Comparison of ENCODE assay signal across 8 cellular contexts in genomic region chr19:35673121-35673804, GRCh38. TPM values are rescaled to one million over a fixed set of nuclear protein-coding genes. Genes with fewer than 3 reads are reported as not detected.
DNase-seq lines count a peak whose midpoint lies in the region; ATAC-seq, FAIRE-seq and TF ChIP-seq lines count a peak whose summit lies in the region.

No MANE protein-coding gene starts in this region.

- no peak overlapping the region for H2AK5ac ChIP-seq in IMR-90 (ENCODE audit: low read depth, low read length)

- dilution Hi-C loops in IMR-90 (cut with HindIII; ENCODE audit: low sequenced_read_pairs, unreplicated experiment): no loop called here
- dilution Hi-C loops in endothelial cell of umbilical vein (cut with MboI; ENCODE audit: extremely low pct_ligation_motif_present, low sequenced_read_pairs): no loop called here

- no peaks in the 10 kb centered on the region for H3K27me3 ChIP-seq in CD4-positive, CD25-positive, alpha-beta regulatory T cell (ENCODE audit: control insufficient read depth, insufficient read depth, low read length)
- H3K27me3 ChIP-seq in IMR-90 (ENCODE audit: control insufficient read depth, insufficient read depth, low read length) (peaks cover 7% of the 10 kb centered on the region; the same call in 1 of the 2 replicates), endothelial cell of umbilical vein (ENCODE audit: control insufficient read depth in 2 of 2, insufficient read depth in 2 of 2, low read length in 2 of 2) (peaks cover 2 to 6% of the 10 kb centered on the region in 2 experiments)

- no peak overlapping the region for H3K14ac ChIP-seq in IMR-90 (replicated peaks; ENCODE audit: low read depth, low read length)

- H4K8ac ChIP-seq in IMR-90 (ENCODE audit: low read depth in 2 of 2, low read length in 2 of 2): no peak overlapping the region; a peak in 1 of 4 replicates

- H2BK15ac ChIP-seq in IMR-90 (ENCODE audit: low read depth, low read length): no peak overlapping the region

- peaks cover 0 to 2% (median 0%) of the 10 kb centered on the region in 7 donors for H3K9me3 Mint-ChIP-seq in CD4-positive, CD25-positive, alpha-beta regulatory T cell
- no peaks in the 10 kb centered on the region for H3K9me3 Mint-ChIP-seq in activated CD4-positive, alpha-beta memory T cell treated with anti-CD3 and anti-CD28 coated beads for 36 hours
- H3K9me3 Mint-ChIP-seq in naive thymus-derived CD8-positive, alpha-beta T cell: no peaks in the 10 kb centered on the region

- H3K4ac ChIP-seq in IMR-90 (ENCODE audit: low read depth, low read length): no peak overlapping the region; the same call in 1 of the 2 replicates

- no peaks in the 10 kb centered on the region for H3K79me1 ChIP-seq in IMR-90 (ENCODE audit: low read depth in 1 of 2, low read length in 2 of 2)

- peak; percentile 82 for FAIRE-seq in endothelial cell of umbilical vein (lab: Jason Lieb, UNC)

- DNase-seq in CD4-positive, CD25-positive, alpha-beta regulatory T cell: peak in 1 of 3 donors; percentile 50
- DNase-seq in IMR-90 (peak; percentile 62), endothelial cell of umbilical vein (ENCODE audit: low read depth, low spot score) (peak; percentile 15), Ammon's horn (ENCODE audit: low spot score) (no peak), GOT3 (lab: John Stamatoyannopoulos, UW) (no peak)
- DNase-seq in activated CD4-positive, alpha-beta memory T cell treated with anti-CD3 and anti-CD28 coated beads for 36 hours: peak; percentile 86
- peak in 8 of 10 donors; percentile 7 to 23 (median 14) for DNase-seq in naive thymus-derived CD8-positive, alpha-beta T cell

- H3K9ac ChIP-seq in IMR-90 (ENCODE audit: low read depth, low read length) (peak overlapping the region; percentile 12; the same call in 1 of the 2 replicates), endothelial cell of umbilical vein (replicated peaks; ENCODE audit: extremely low read depth, insufficient read depth, low read length) (no peak overlapping the region)

- no peaks in the 10 kb centered on the region for H3K9me3 ChIP-seq in CD4-positive, CD25-positive, alpha-beta regulatory T cell (ENCODE audit: control insufficient read depth in 2 of 2, low read length in 2 of 2)
- no peaks in the 10 kb centered on the region for H3K9me3 ChIP-seq in IMR-90 (ENCODE audit: control insufficient read depth, insufficient read depth, low read length)
- H3K9me3 ChIP-seq in endothelial cell of umbilical vein (replicated peaks; ENCODE audit: control insufficient read depth, insufficient read depth, low read length): no peaks in the 10 kb centered on the region

- H2BK5ac ChIP-seq in IMR-90 (ENCODE audit: low read depth, low read length, poor library complexity, severe bottlenecking): no peak overlapping the region

- H3K23ac ChIP-seq in IMR-90 (ENCODE audit: low read depth, low read length): no peak overlapping the region

- TF ChIP-seq RAD21 in IMR-90 (IDR thresholded peaks at IDR 0.05; ENCODE audit: low read length): no peak

- CTCF ChIA-PET in IMR-90 (lab: Yijun Ruan, JAX): no interaction called here
- CTCF ChIA-PET in activated CD4-positive, alpha-beta memory T cell treated with anti-CD3 and anti-CD28 coated beads for 36 hours (lab: Charles Lee): interaction anchor here (1.2 to 1.6 kb wide), 3 partner anchors 16 to 258 kb away, joined by 3 to 6 read pairs (median 4); partner anchors contain the start of gene COX6B1
- CTCF ChIA-PET in endothelial cell of umbilical vein (lab: Charles Lee): interaction anchor here (1.0 kb wide), 1 partner anchor 22 kb away, joined by 7 read pairs; no protein-coding TSS in a partner anchor

- peaks cover 9% of the 10 kb centered on the region for H3K4me1 ChIP-seq in CD4-positive, CD25-positive, alpha-beta regulatory T cell (ENCODE audit: control insufficient read depth, insufficient read depth, low read length, poor library complexity, severe bottlenecking)
- no peaks in the 10 kb centered on the region for H3K4me1 ChIP-seq in IMR-90 (ENCODE audit: control insufficient read depth, insufficient read depth, low read length)
- no peaks in the 10 kb centered on the region for H3K4me1 ChIP-seq in endothelial cell of umbilical vein (ENCODE audit: control insufficient read depth, extremely low read depth, insufficient read depth, low read length)
- no peaks in the 10 kb centered on the region for H3K4me1 ChIP-seq in urinary bladder (ENCODE audit: insufficient read depth)

- POLR2A ChIA-PET in IMR-90 (lab: Charles Lee; ENCODE audit: unreplicated experiment) (no interaction called here), endothelial cell of umbilical vein (lab: Charles Lee) (no interaction called here)
- POLR2A ChIA-PET in activated CD4-positive, alpha-beta memory T cell treated with anti-CD3 and anti-CD28 coated beads for 36 hours (lab: Charles Lee): interaction anchor here (1.1 to 1.5 kb wide), 4 partner anchors 25 to 38 kb away, joined by 3 to 9 read pairs (median 4); partner anchors contain the start of gene COX6B1
- POLR2A ChIA-PET in naive thymus-derived CD8-positive, alpha-beta T cell (lab: Charles Lee): interaction anchor here (0.8 kb wide), 1 partner anchor 107 kb away, joined by 5 read pairs; no protein-coding TSS in a partner anchor

- peaks cover 48% of the 10 kb centered on the region for H3K27me3 Mint-ChIP-seq in CD4-positive, CD25-positive, alpha-beta regulatory T cell
- H3K27me3 Mint-ChIP-seq in activated CD4-positive, alpha-beta memory T cell treated with anti-CD3 and anti-CD28 coated beads for 36 hours: peaks cover 23% of the 10 kb centered on the region
- H3K27me3 Mint-ChIP-seq in naive thymus-derived CD8-positive, alpha-beta T cell: peaks cover 10 to 42% (median 20%) of the 10 kb centered on the region in 5 donors

- ATAC-seq in CD4-positive, CD25-positive, alpha-beta regulatory T cell (ENCODE audit: low read depth in 2 of 2): peak; percentile 44 to 50
- ATAC-seq in IMR-90 (ENCODE audit: low read depth): peak; percentile 98
- ATAC-seq in naive thymus-derived CD8-positive, alpha-beta T cell: peak; percentile 84 to 88

- no peak for TF ChIP-seq POLR2A in IMR-90 (IDR thresholded peaks at IDR 0.05; ENCODE audit: low read depth, low read length)
- no peak for TF ChIP-seq POLR2A in endothelial cell of umbilical vein (IDR thresholded peaks at IDR 0.05; ENCODE audit: low read depth, low read length)

- no peak overlapping the region for H4K5ac ChIP-seq in IMR-90 (ENCODE audit: low read depth, low read length)

- H3K4me2 ChIP-seq in IMR-90 (ENCODE audit: low read depth, low read length): peak overlapping the region; percentile 60
- peak overlapping the region; percentile 57 for H3K4me2 ChIP-seq in endothelial cell of umbilical vein (ENCODE audit: insufficient read depth, low read length)

- no peaks in the 10 kb centered on the region for H3K36me3 Mint-ChIP-seq in CD4-positive, CD25-positive, alpha-beta regulatory T cell
- no peaks in the 10 kb centered on the region for H3K36me3 Mint-ChIP-seq in activated CD4-positive, alpha-beta memory T cell treated with anti-CD3 and anti-CD28 coated beads for 36 hours
- H3K36me3 Mint-ChIP-seq in naive thymus-derived CD8-positive, alpha-beta T cell: peaks cover 0 to 3% (median 0%) of the 10 kb centered on the region in 3 donors

- intact Hi-C loops in IMR-90 (cut with micrococcal nuclease): no loop called here
- intact Hi-C loops in activated CD4-positive, alpha-beta memory T cell treated with anti-CD3 and anti-CD28 coated beads for 36 hours (cut with micrococcal nuclease): loop anchor here (1.0 kb wide), 1 partner anchor 25 kb away; the partner anchor contains the start of gene COX6B1
- intact Hi-C loops in endothelial cell of umbilical vein (cut with micrococcal nuclease): no loop called here

- H4K91ac ChIP-seq in IMR-90 (ENCODE audit: insufficient read depth, low read depth, low read length): peak overlapping the region; percentile 70; the same call in 1 of the 2 replicates

- peak overlapping the region; percentile 76 for H2AK9ac ChIP-seq in IMR-90 (replicated peaks; ENCODE audit: low read depth, low read length, poor library complexity)

- peak overlapping the region in 1 of 3 donors; percentile 64 for H3K27ac Mint-ChIP-seq in CD4-positive, CD25-positive, alpha-beta regulatory T cell
- H3K27ac Mint-ChIP-seq in activated CD4-positive, alpha-beta memory T cell treated with anti-CD3 and anti-CD28 coated beads for 36 hours: peak overlapping the region; percentile 38
- H3K27ac Mint-ChIP-seq in naive thymus-derived CD8-positive, alpha-beta T cell: peak overlapping the region in 7 of 10 donors; percentile 19 to 64 (median 32)

- peak overlapping the region in 3 of 4 donors; percentile 39 to 72 (median 66) for H3K4me3 Mint-ChIP-seq in CD4-positive, CD25-positive, alpha-beta regulatory T cell
- peak overlapping the region; percentile 69 for H3K4me3 Mint-ChIP-seq in activated CD4-positive, alpha-beta memory T cell treated with anti-CD3 and anti-CD28 coated beads for 36 hours
- H3K4me3 Mint-ChIP-seq in naive thymus-derived CD8-positive, alpha-beta T cell: peak overlapping the region; percentile 65 to 84 (median 78)

- H3K18ac ChIP-seq in IMR-90 (ENCODE audit: low read depth, low read length): no peak overlapping the region

- no peak overlapping the region for H3K27ac ChIP-seq in CD4-positive, CD25-positive, alpha-beta regulatory T cell (ENCODE audit: insufficient read depth, low read length, poor library complexity, severe bottlenecking)
- H3K27ac ChIP-seq in IMR-90 (ENCODE audit: insufficient read depth, low read length) (no peak overlapping the region), endothelial cell of umbilical vein (ENCODE audit: insufficient read depth, low read depth, low read length) (no peak overlapping the region), urinary bladder (ENCODE audit: low read depth) (no peak overlapping the region)

- H2AFZ ChIP-seq in IMR-90 (replicated peaks; ENCODE audit: low read length, poor library complexity) (peak overlapping the region; percentile 92), endothelial cell of umbilical vein (ENCODE audit: low read depth, low read length) (peak overlapping the region; percentile 89)

- H4K20me1 ChIP-seq in IMR-90 (ENCODE audit: insufficient read depth, low read length) (no peaks in the 10 kb centered on the region), endothelial cell of umbilical vein (replicated peaks; ENCODE audit: control insufficient read depth, extremely low read depth, insufficient read depth, low read length) (no peaks in the 10 kb centered on the region)

- no peak for TF ChIP-seq CTCF in IMR-90 (conservative IDR thresholded peaks at IDR 0.05; ENCODE audit: low read depth, low read length)
- TF ChIP-seq CTCF in endothelial cell of umbilical vein (IDR thresholded peaks at IDR 0.05; ENCODE audit: extremely low read depth in 1 of 2, insufficient read depth in 1 of 2, low read depth in 1 of 2, low read length in 2 of 2): no peak

- no peak overlapping the region for H3K56ac ChIP-seq in IMR-90 (ENCODE audit: extremely low read depth, insufficient read depth, low read length)

- no peak overlapping the region for H2BK20ac ChIP-seq in IMR-90 (ENCODE audit: low read depth, low read length)

- in situ Hi-C loops in IMR-90 (cut with MboI; ENCODE audit: low sequenced_read_pairs): no loop called here

- peaks cover 0 to 13% (median 7%) of the 10 kb centered on the region in 4 donors for H3K4me1 Mint-ChIP-seq in CD4-positive, CD25-positive, alpha-beta regulatory T cell
- peaks cover 8% of the 10 kb centered on the region for H3K4me1 Mint-ChIP-seq in activated CD4-positive, alpha-beta memory T cell treated with anti-CD3 and anti-CD28 coated beads for 36 hours (ENCODE audit: low read depth)
- H3K4me1 Mint-ChIP-seq in naive thymus-derived CD8-positive, alpha-beta T cell: peaks cover 7 to 10% (median 8%) of the 10 kb centered on the region in 4 donors

- H3K36me3 ChIP-seq in CD4-positive, CD25-positive, alpha-beta regulatory T cell (ENCODE audit: control insufficient read depth, insufficient read depth, low read length): no peaks in the 10 kb centered on the region
- H3K36me3 ChIP-seq in IMR-90 (ENCODE audit: control insufficient read depth, insufficient read depth, low read length) (no peaks in the 10 kb centered on the region), endothelial cell of umbilical vein (ENCODE audit: control insufficient read depth in 2 of 2, extremely low read depth in 1 of 2, insufficient read depth in 2 of 2, low read length in 2 of 2) (no peaks in the 10 kb centered on the region), urinary bladder (ENCODE audit: insufficient read depth) (no peaks in the 10 kb centered on the region)

- no peaks in the 10 kb centered on the region for H3K79me2 ChIP-seq in endothelial cell of umbilical vein (ENCODE audit: control insufficient read depth, insufficient read depth, low read length)

- WGBS in IMR-90 (ENCODE audit: extremely low coverage in 2 of 2, insufficient read length in 1 of 2), 2 experiments: 13% methylated on average over 11 of the region's 39 CpGs; no CpG with 5 or more reads in 1 of the 2 experiments
- WGBS in urinary bladder: 11% methylated on average over 39 of the region's 39 CpGs

- H3K9me1 ChIP-seq in IMR-90 (ENCODE audit: insufficient read depth, low read length) (no peaks in the 10 kb centered on the region), endothelial cell of umbilical vein (replicated peaks; ENCODE audit: control insufficient read depth, extremely low read depth, insufficient read depth, low read length) (no peaks in the 10 kb centered on the region)

- H2BK120ac ChIP-seq in IMR-90 (ENCODE audit: low read depth, low read length): no peak overlapping the region

- H3K4me3 ChIP-seq in CD4-positive, CD25-positive, alpha-beta regulatory T cell (ENCODE audit: low read depth, low read length): peak overlapping the region; percentile 19
- H3K4me3 ChIP-seq in IMR-90 (ENCODE audit: insufficient read depth, low read depth, low read length): peak overlapping the region; percentile 36
- H3K4me3 ChIP-seq in endothelial cell of umbilical vein (replicated peaks in 1 of 3; ENCODE audit: insufficient read depth in 1 of 3, low read depth in 1 of 3, low read length in 3 of 3): peak overlapping the region in 1 of 3 experiments; percentile 40
- peak overlapping the region; percentile 12 for H3K4me3 ChIP-seq in urinary bladder (ENCODE audit: low read depth, low read length)

- BruUV-seq in IMR-90 (replicated peaks; lab: Mats Ljungman, UMichigan) (no TSS peak), endothelial cell of umbilical vein (replicated peaks; lab: Mats Ljungman, UMichigan) (no TSS peak)

RNA-seq across cellular contexts. Expression of gene UPK1A, which starts 6.9 kb away (rescaled TPM):
- total RNA-seq in CD4-positive, CD25-positive, alpha-beta regulatory T cell: not detected
- not detected for polyA plus RNA-seq in CD4-positive, CD25-positive, alpha-beta regulatory T cell
- total RNA-seq in IMR-90 (2012; rRNA removed) (not detected in 2 replicates), endothelial cell of umbilical vein (not detected in 2 replicates), urinary bladder (89.8 TPM)
- polyA plus RNA-seq in IMR-90 (2012; rRNA removed) (0.20 and 0.21 TPM in 2 replicates), endothelial cell of umbilical vein (0.13 TPM in 1 of 2 replicates, not detected in the other), urinary bladder (81.8 TPM)
- polyA plus RNA-seq in IMR-90 (2012; cell fraction: cytosol; rRNA removed): 0.14 TPM in 1 of 2 replicates, not detected in the other
- 0.14 and 0.18 TPM in 2 replicates for polyA plus RNA-seq in IMR-90 (2012; cell fraction: nucleus; rRNA removed; ENCODE audit: low replicate concordance)
- 1 to 10 TPM in 1 of 2 experiments, under 1 TPM in 1; 0.90 to 1.0 TPM for total RNA-seq in activated CD4-positive, alpha-beta memory T cell treated with anti-CD3 and anti-CD28 coated beads for 36 hours
- polyA plus RNA-seq in endothelial cell of umbilical vein (2011; cell fraction: cytosol; rRNA removed): 0.06 TPM in 1 of 2 replicates, not detected in the other
- 0.22 TPM in 1 of 2 replicates, not detected in the other for polyA plus RNA-seq in endothelial cell of umbilical vein (2011; cell fraction: nucleus; rRNA removed)
- not detected in 2 replicates for polyA plus RNA-seq in endothelial cell of umbilical vein (2012)
- not detected in 2 replicates for polyA minus RNA-seq in endothelial cell of umbilical vein
- polyA minus RNA-seq in endothelial cell of umbilical vein (2011; cell fraction: cytosol; rRNA and poly(A)+ RNA removed): not detected
- polyA minus RNA-seq in endothelial cell of umbilical vein (2011; cell fraction: nucleus; rRNA and poly(A)+ RNA removed): not detected in 2 replicates
- not detected for total RNA-seq in naive thymus-derived CD8-positive, alpha-beta T cell
- polyA plus RNA-seq in naive thymus-derived CD8-positive, alpha-beta T cell: not detected

RNA-seq across cellular contexts. Expression of gene COX6B1, which starts 25.1 kb away (rescaled TPM):
- 249 TPM for total RNA-seq in CD4-positive, CD25-positive, alpha-beta regulatory T cell
- 100 to 1,000 TPM; 854 to 919 (median 912) TPM for polyA plus RNA-seq in CD4-positive, CD25-positive, alpha-beta regulatory T cell
- 913 and 983 TPM in 2 replicates for total RNA-seq in IMR-90 (2012; rRNA removed)
- 824 and 914 TPM in 2 replicates for polyA plus RNA-seq in IMR-90 (2012; rRNA removed)
- 756 and 891 TPM in 2 replicates for polyA plus RNA-seq in IMR-90 (2012; cell fraction: cytosol; rRNA removed)
- polyA plus RNA-seq in IMR-90 (2012; cell fraction: nucleus; rRNA removed; ENCODE audit: low replicate concordance): 189 and 249 TPM in 2 replicates
- total RNA-seq in activated CD4-positive, alpha-beta memory T cell treated with anti-CD3 and anti-CD28 coated beads for 36 hours: 100 to 1,000 TPM; 444 to 453 TPM
- 300 and 327 TPM in 2 replicates for total RNA-seq in endothelial cell of umbilical vein
- polyA plus RNA-seq in endothelial cell of umbilical vein: 692 and 759 TPM in 2 replicates
- 721 and 850 TPM in 2 replicates for polyA plus RNA-seq in endothelial cell of umbilical vein (2011; cell fraction: cytosol; rRNA removed)
- 176 and 236 TPM in 2 replicates for polyA plus RNA-seq in endothelial cell of umbilical vein (2011; cell fraction: nucleus; rRNA removed)
- 564 and 590 TPM in 2 replicates for polyA plus RNA-seq in endothelial cell of umbilical vein (2012)
- polyA minus RNA-seq in endothelial cell of umbilical vein: 349 and 385 TPM in 2 replicates
- 195 TPM for polyA minus RNA-seq in endothelial cell of umbilical vein (2011; cell fraction: cytosol; rRNA and poly(A)+ RNA removed)
- 33.5 and 36.0 TPM in 2 replicates for polyA minus RNA-seq in endothelial cell of umbilical vein (2011; cell fraction: nucleus; rRNA and poly(A)+ RNA removed)
- total RNA-seq in naive thymus-derived CD8-positive, alpha-beta T cell: 100 to 1,000 TPM; 197 to 212 TPM
- polyA plus RNA-seq in naive thymus-derived CD8-positive, alpha-beta T cell: 100 to 1,000 TPM; 824 to 920 (median 852) TPM
- 192 TPM for total RNA-seq in urinary bladder
- polyA plus RNA-seq in urinary bladder: 592 TPM

RNA-seq across cellular contexts. Expression of gene ZBTB32, which starts 31.1 kb away (rescaled TPM):
- total RNA-seq in CD4-positive, CD25-positive, alpha-beta regulatory T cell: 42.0 TPM
- 1 to 10 TPM; 3.1 to 5.3 (median 4.6) TPM for polyA plus RNA-seq in CD4-positive, CD25-positive, alpha-beta regulatory T cell
- total RNA-seq in IMR-90 (2012; rRNA removed) (not detected in 2 replicates), endothelial cell of umbilical vein (not detected in 2 replicates), urinary bladder (not detected)
- polyA plus RNA-seq in IMR-90 (2012; rRNA removed) (not detected in 2 replicates), endothelial cell of umbilical vein (not detected in 2 replicates), urinary bladder (0.09 TPM)
- polyA plus RNA-seq in IMR-90 (2012; cell fraction: cytosol; rRNA removed): not detected in 2 replicates
- not detected in 2 replicates for polyA plus RNA-seq in IMR-90 (2012; cell fraction: nucleus; rRNA removed; ENCODE audit: low replicate concordance)
- 100 to 1,000 TPM; 226 to 228 TPM for total RNA-seq in activated CD4-positive, alpha-beta memory T cell treated with anti-CD3 and anti-CD28 coated beads for 36 hours
- polyA plus RNA-seq in endothelial cell of umbilical vein (2011; cell fraction: cytosol; rRNA removed): not detected in 2 replicates
- not detected in 2 replicates for polyA plus RNA-seq in endothelial cell of umbilical vein (2011; cell fraction: nucleus; rRNA removed)
- 0.23 TPM in 1 of 2 replicates, not detected in the other for polyA plus RNA-seq in endothelial cell of umbilical vein (2012)
- polyA minus RNA-seq in endothelial cell of umbilical vein: not detected in 2 replicates
- polyA minus RNA-seq in endothelial cell of umbilical vein (2011; cell fraction: cytosol; rRNA and poly(A)+ RNA removed): not detected
- polyA minus RNA-seq in endothelial cell of umbilical vein (2011; cell fraction: nucleus; rRNA and poly(A)+ RNA removed): not detected in 2 replicates
- under 1 TPM; 0.21 to 0.36 TPM for total RNA-seq in naive thymus-derived CD8-positive, alpha-beta T cell
- under 1 TPM; 0.15 to 0.68 (median 0.43) TPM for polyA plus RNA-seq in naive thymus-derived CD8-positive, alpha-beta T cell

RNA-seq across cellular contexts. Expression of gene ETV2, which starts 31.7 kb away (rescaled TPM):
- total RNA-seq in CD4-positive, CD25-positive, alpha-beta regulatory T cell: not detected
- polyA plus RNA-seq in CD4-positive, CD25-positive, alpha-beta regulatory T cell: under 1 TPM in 3 of 4 donors, not detected in 1; 0.44 to 0.67 (median 0.46) TPM
- total RNA-seq in IMR-90 (2012; rRNA removed) (0.28 TPM in 1 of 2 replicates, not detected in the other), endothelial cell of umbilical vein (0.95 and 1.5 TPM in 2 replicates), urinary bladder (0.32 TPM)
- polyA plus RNA-seq in IMR-90 (2012; rRNA removed) (1.2 and 1.4 TPM in 2 replicates), endothelial cell of umbilical vein (1.0 and 2.1 TPM in 2 replicates), urinary bladder (1.7 TPM)
- 1.2 and 1.8 TPM in 2 replicates for polyA plus RNA-seq in IMR-90 (2012; cell fraction: cytosol; rRNA removed)
- polyA plus RNA-seq in IMR-90 (2012; cell fraction: nucleus; rRNA removed; ENCODE audit: low replicate concordance): 0.64 and 1.3 TPM in 2 replicates
- under 1 TPM; 0.70 to 0.83 TPM for total RNA-seq in activated CD4-positive, alpha-beta memory T cell treated with anti-CD3 and anti-CD28 coated beads for 36 hours
- polyA plus RNA-seq in endothelial cell of umbilical vein (2011; cell fraction: cytosol; rRNA removed): 0.36 and 0.82 TPM in 2 replicates
- polyA plus RNA-seq in endothelial cell of umbilical vein (2011; cell fraction: nucleus; rRNA removed): 0.14 and 0.32 TPM in 2 replicates
- polyA plus RNA-seq in endothelial cell of umbilical vein (2012): 0.40 and 0.61 TPM in 2 replicates
- not detected in 2 replicates for polyA minus RNA-seq in endothelial cell of umbilical vein
- polyA minus RNA-seq in endothelial cell of umbilical vein (2011; cell fraction: cytosol; rRNA and poly(A)+ RNA removed): not detected
- not detected in 2 replicates for polyA minus RNA-seq in endothelial cell of umbilical vein (2011; cell fraction: nucleus; rRNA and poly(A)+ RNA removed)
- 1 to 10 TPM in 1 of 2 experiments, under 1 TPM in 1; 0.55 to 1.0 TPM for total RNA-seq in naive thymus-derived CD8-positive, alpha-beta T cell
- under 1 TPM in 2 of 3 donors, not detected in 1; 0.27 to 0.47 TPM for polyA plus RNA-seq in naive thymus-derived CD8-positive, alpha-beta T cell

RNA-seq across cellular contexts. Expression of gene RBM42, which starts 44.4 kb away (rescaled TPM):
- 52.3 TPM for total RNA-seq in CD4-positive, CD25-positive, alpha-beta regulatory T cell
- 10 to 100 TPM; 54.4 to 69.0 (median 59.2) TPM for polyA plus RNA-seq in CD4-positive, CD25-positive, alpha-beta regulatory T cell
- total RNA-seq in IMR-90 (2012; rRNA removed) (19.0 and 20.6 TPM in 2 replicates), endothelial cell of umbilical vein (97.3 and 99.2 TPM in 2 replicates), urinary bladder (14.8 TPM)
- polyA plus RNA-seq in IMR-90 (2012; rRNA removed) (41.5 and 53.9 TPM in 2 replicates), endothelial cell of umbilical vein (78.3 and 81.4 TPM in 2 replicates), urinary bladder (89.5 TPM)
- 95.1 and 95.9 TPM in 2 replicates for polyA plus RNA-seq in IMR-90 (2012; cell fraction: cytosol; rRNA removed)
- 33.8 and 61.0 TPM in 2 replicates for polyA plus RNA-seq in IMR-90 (2012; cell fraction: nucleus; rRNA removed; ENCODE audit: low replicate concordance)
- total RNA-seq in activated CD4-positive, alpha-beta memory T cell treated with anti-CD3 and anti-CD28 coated beads for 36 hours: 10 to 100 TPM; 86.4 to 88.0 TPM
- polyA plus RNA-seq in endothelial cell of umbilical vein (2011; cell fraction: cytosol; rRNA removed): 62.7 and 68.7 TPM in 2 replicates
- 33.0 and 34.5 TPM in 2 replicates for polyA plus RNA-seq in endothelial cell of umbilical vein (2011; cell fraction: nucleus; rRNA removed)
- 58.0 and 68.5 TPM in 2 replicates for polyA plus RNA-seq in endothelial cell of umbilical vein (2012)
- 20.9 and 23.2 TPM in 2 replicates for polyA minus RNA-seq in endothelial cell of umbilical vein
- 46.9 TPM for polyA minus RNA-seq in endothelial cell of umbilical vein (2011; cell fraction: cytosol; rRNA and poly(A)+ RNA removed)
- polyA minus RNA-seq in endothelial cell of umbilical vein (2011; cell fraction: nucleus; rRNA and poly(A)+ RNA removed): 10.0 and 11.0 TPM in 2 replicates
- 10 to 100 TPM; 55.5 to 56.2 TPM for total RNA-seq in naive thymus-derived CD8-positive, alpha-beta T cell
- polyA plus RNA-seq in naive thymus-derived CD8-positive, alpha-beta T cell: 10 to 100 TPM; 54.1 to 59.7 (median 58.0) TPM

Comparison
In these comparisons a context has a peak if more than half of its experiments do, and no peak if none do; other contexts are left out.
1. ATAC-seq: peak in every context shown above with its lines; median percentile 98 in IMR-90; 86 in naive thymus-derived CD8-positive, alpha-beta T cell; 47 in CD4-positive, CD25-positive, alpha-beta regulatory T cell.
2. DNase-seq: peak in IMR-90 (single experiment), activated CD4-positive, alpha-beta memory T cell treated with anti-CD3 and anti-CD28 coated beads for 36 hours (single experiment), endothelial cell of umbilical vein (single experiment) and naive thymus-derived CD8-positive, alpha-beta T cell (8 of 10); none in Ammon's horn (single experiment) and GOT3 (single experiment).
3. RNA of gene UPK1A, which starts 6.9 kb away (total RNA-seq): 89.8 TPM in urinary bladder (single experiment); 0.90 to 1.0 TPM in activated CD4-positive, alpha-beta memory T cell treated with anti-CD3 and anti-CD28 coated beads for 36 hours, not detected in naive thymus-derived CD8-positive, alpha-beta T cell, not detected in CD4-positive, CD25-positive, alpha-beta regulatory T cell (single experiment), not detected in IMR-90 and not detected in endothelial cell of umbilical vein; every median in the first group is over 10 times any median in the second.
4. RNA of gene ZBTB32, which starts 31.1 kb away (total RNA-seq): 226 to 228 TPM in activated CD4-positive, alpha-beta memory T cell treated with anti-CD3 and anti-CD28 coated beads for 36 hours and 42.0 TPM in CD4-positive, CD25-positive, alpha-beta regulatory T cell (single experiment); 0.21 to 0.36 TPM in naive thymus-derived CD8-positive, alpha-beta T cell, not detected in IMR-90, not detected in endothelial cell of umbilical vein and not detected in urinary bladder (single experiment); every median in the first group is over 10 times any median in the second.
5. POLR2A ChIA-PET loops: an anchor here in activated CD4-positive, alpha-beta memory T cell treated with anti-CD3 and anti-CD28 coated beads for 36 hours (1.1 to 1.5 kb wide) and naive thymus-derived CD8-positive, alpha-beta T cell (0.8 kb wide); none called in IMR-90 and endothelial cell of umbilical vein.
6. Peak in every context shown above with its lines, with median percentiles within 50 percentile points of each other: H3K4me3 Mint-ChIP-seq.